In genomic region chr13:47455581-47455980, GRCh38 we compare ENCODE assay signal across 13 cellular contexts.
A peak's percentile ranks its signal among the peaks of the same experiment; 100 is the strongest.
DNase-seq lines count a peak whose midpoint lies in the region; ATAC-seq and TF ChIP-seq lines count a peak whose summit lies in the region.
"Had no signal": no experiment of that assay in that cellular context is flagged by ENCODE, and none has a peak within 500 bp of the region (broad histone marks: within the 10 kb centered on the region; RNA-seq: fewer than 3 reads in every experiment).

No MANE protein-coding gene starts in this region.

- POLR2A ChIA-PET in SK-N-SH (lab: Yijun Ruan, JAX) (no interaction called here), A673 (lab: Charles Lee; ENCODE audit: low non-redundant PET) (no interaction called here)

- ATAC-seq in left cardiac atrium (no peak), GM21528 (IDR thresholded peaks at IDR 0.05; ENCODE audit: low FRiP score, unreplicated experiment) (no peak), GM21529 (IDR thresholded peaks at IDR 0.05; ENCODE audit: unreplicated experiment) (no peak)
- no peak for ATAC-seq in activated naive CD8-positive, alpha-beta T cell treated with anti-CD3 and anti-CD28 coated beads, Interleukin-2, amount 50 U/mL, for 24 hours
- ATAC-seq: HepG2 had no signal

- H2AFZ ChIP-seq in SK-N-SH (ENCODE audit: low read depth), result no peak overlapping the region

- peak; percentile 20 to 23 for DNase-seq in cardiac muscle cell (ENCODE audit: low read depth in 1 of 2, low spot score in 1 of 2)
- DNase-seq in left cardiac atrium, result no peak
- peak; percentile 4 for DNase-seq in SK-N-SH
- peak; percentile 63 to 78 for DNase-seq in foreskin fibroblast
- DNase-seq in activated naive CD8-positive, alpha-beta T cell treated with anti-CD3 and anti-CD28 coated beads, Interleukin-2, amount 50 U/mL, for 24 hours, result no peak
- DNase-seq in A673 (ENCODE audit: low spot score), result no peak
- DNase-seq: anterior cingulate cortex, DND-41, NCI-H2107, retina had no signal

- TF ChIP-seq EP300 in SK-N-SH (IDR thresholded peaks at IDR 0.05; ENCODE audit: borderline replicate concordance in 1 of 2, low read depth in 1 of 2, low read length in 1 of 2), result no peak

- no peaks in the 10 kb centered on the region for H3K27me3 ChIP-seq in cardiac muscle cell
- no peaks in the 10 kb centered on the region for H3K27me3 ChIP-seq in SK-N-SH (ENCODE audit: insufficient read depth)
- no peaks in the 10 kb centered on the region for H3K27me3 ChIP-seq in A673 (replicated peaks; ENCODE audit: insufficient read depth, low read depth, low read length, poor library complexity)

- TF ChIP-seq CTCF in cardiac muscle cell (IDR thresholded peaks at IDR 0.05; ENCODE audit: low read depth, low read length) (peak; percentile 13), SK-N-SH (IDR thresholded peaks at IDR 0.05) (peak; percentile 33), foreskin fibroblast (IDR thresholded peaks at IDR 0.05; ENCODE audit: low read depth, low read length) (no peak), A673 (conservative IDR thresholded peaks at IDR 0.05; ENCODE audit: low read depth, low read length) (no peak)

- H3K4me1 ChIP-seq in cardiac muscle cell (ENCODE audit: low read depth) (no peaks in the 10 kb centered on the region), SK-N-SH (ENCODE audit: control insufficient read depth in 1 of 2, insufficient read depth in 2 of 2, low read depth in 1 of 2, low read length in 1 of 2) (no peaks in the 10 kb centered on the region), A673 (ENCODE audit: insufficient read depth, low read length, poor library complexity, severe bottlenecking) (no peaks in the 10 kb centered on the region)

- H3K4me2 ChIP-seq in SK-N-SH, result no peak overlapping the region

- no peaks in the 10 kb centered on the region for H3K4me1 Mint-ChIP-seq in activated naive CD8-positive, alpha-beta T cell treated with anti-CD3 and anti-CD28 coated beads, Interleukin-2, amount 50 U/mL, for 24 hours

- TF ChIP-seq RAD21 in SK-N-SH (IDR thresholded peaks at IDR 0.05; ENCODE audit: low read length), result peak; percentile 25; the same call in 1 of the 2 replicates

- no peaks in the 10 kb centered on the region for H4K20me1 ChIP-seq in SK-N-SH (ENCODE audit: insufficient read depth)

- H3K4me3 ChIP-seq in cardiac muscle cell (no peak overlapping the region), SK-N-SH (ENCODE audit: low read depth in 2 of 2, low read length in 1 of 2) (no peak overlapping the region), foreskin fibroblast (ENCODE audit: low read depth in 1 of 2, low read length in 2 of 2) (no peak overlapping the region), A673 (ENCODE audit: low read depth, low read length, poor library complexity, severe bottlenecking) (no peak overlapping the region)

- no peaks in the 10 kb centered on the region for H3K27me3 Mint-ChIP-seq in activated naive CD8-positive, alpha-beta T cell treated with anti-CD3 and anti-CD28 coated beads, Interleukin-2, amount 50 U/mL, for 24 hours

- peaks cover 12% of the 10 kb centered on the region for H3F3A ChIP-seq in SK-N-SH (replicated peaks; ENCODE audit: insufficient read depth)

- no peak overlapping the region for H3K4me3 Mint-ChIP-seq in activated naive CD8-positive, alpha-beta T cell treated with anti-CD3 and anti-CD28 coated beads, Interleukin-2, amount 50 U/mL, for 24 hours

- no TSS peak for BruUV-seq in A673 (replicated peaks; lab: Mats Ljungman, UMichigan)

- CTCF ChIA-PET in SK-N-SH (lab: Yijun Ruan, JAX) (interaction anchor here (0.6 to 2.1 kb wide), 2 partner anchors 482 to 947 kb away, joined by 3 to 9 read pairs; no protein-coding TSS in a partner anchor), A673 (lab: Charles Lee) (no interaction called here)

- no peaks in the 10 kb centered on the region for H3K9me3 Mint-ChIP-seq in activated naive CD8-positive, alpha-beta T cell treated with anti-CD3 and anti-CD28 coated beads, Interleukin-2, amount 50 U/mL, for 24 hours

- H3K79me2 ChIP-seq in SK-N-SH (ENCODE audit: insufficient read depth), result no peaks in the 10 kb centered on the region

- no peak overlapping the region for H3K27ac ChIP-seq in cardiac muscle cell
- no peak overlapping the region for H3K27ac ChIP-seq in SK-N-SH (ENCODE audit: low read depth in 2 of 2, low read length in 1 of 2)
- H3K27ac ChIP-seq in A673 (ENCODE audit: low read depth, low read length, poor library complexity, severe bottlenecking), result no peak overlapping the region

- H3K9ac ChIP-seq in SK-N-SH, result no peak overlapping the region

- H3K9me2 ChIP-seq in SK-N-SH, result no peaks in the 10 kb centered on the region

- intact Hi-C loops in left cardiac atrium (cut with DNase I), result no loop called here
- intact Hi-C loops in A673 (cut with micrococcal nuclease; ENCODE audit: unreplicated experiment), result no loop called here

- no peaks in the 10 kb centered on the region for H3K9me3 ChIP-seq in cardiac muscle cell (ENCODE audit: low read depth)
- H3K9me3 ChIP-seq in SK-N-SH, result no peaks in the 10 kb centered on the region
- H3K9me3 ChIP-seq in A673 (ENCODE audit: low read depth, low read length, poor library complexity, severe bottlenecking), result no peaks in the 10 kb centered on the region

- no peak overlapping the region for H3K27ac Mint-ChIP-seq in activated naive CD8-positive, alpha-beta T cell treated with anti-CD3 and anti-CD28 coated beads, Interleukin-2, amount 50 U/mL, for 24 hours

- no peaks in the 10 kb centered on the region for H3K36me3 Mint-ChIP-seq in activated naive CD8-positive, alpha-beta T cell treated with anti-CD3 and anti-CD28 coated beads, Interleukin-2, amount 50 U/mL, for 24 hours (ENCODE audit: low read depth)

- H3K36me3 ChIP-seq in cardiac muscle cell (no peaks in the 10 kb centered on the region), SK-N-SH (replicated peaks in 1 of 2; ENCODE audit: control insufficient read depth in 1 of 2, insufficient read depth in 2 of 2, low read length in 1 of 2) (no peaks in the 10 kb centered on the region), A673 (ENCODE audit: insufficient read depth, low read length, poor library complexity, severe bottlenecking) (no peaks in the 10 kb centered on the region)

TF ChIP-seq in SK-N-SH, 30 proteins besides CTCF, POLR2A, EP300 and RAD21 (continues in another document):
- TF ChIP-seq TCF12 (IDR thresholded peaks at IDR 0.05) (no peak), FOSL2 (IDR thresholded peaks at IDR 0.05; ENCODE audit: borderline replicate concordance, low read depth) (no peak), RFX5 (IDR thresholded peaks at IDR 0.05; ENCODE audit: low read length) (no peak), GABPA (IDR thresholded peaks at IDR 0.05; ENCODE audit: low read depth) (no peak), YY1 (IDR thresholded peaks at IDR 0.05; ENCODE audit: low read depth) (no peak), CHD2 (IDR thresholded peaks at IDR 0.05; ENCODE audit: low read length, partially characterized antibody) (no peak), PBX3 (IDR thresholded peaks at IDR 0.05) (no peak), RXRA (IDR thresholded peaks at IDR 0.05; ENCODE audit: borderline replicate concordance, low read depth) (no peak), SIN3A (IDR thresholded peaks at IDR 0.05; ENCODE audit: borderline replicate concordance, low read depth, low read length) (no peak), MAX (IDR thresholded peaks at IDR 0.05; ENCODE audit: low read depth) (no peak), MXI1 (IDR thresholded peaks at IDR 0.05; ENCODE audit: low read depth, low read length) (no peak), NRF1 (IDR thresholded peaks at IDR 0.05; ENCODE audit: low read depth, low read length) (no peak), USF2 (IDR thresholded peaks at IDR 0.05; ENCODE audit: borderline replicate concordance, low read depth, low read length) (no peak), JUND (IDR thresholded peaks at IDR 0.05) (no peak), SMC3 (IDR thresholded peaks at IDR 0.05; ENCODE audit: low read depth, low read length) (no peak), TEAD4 (IDR thresholded peaks at IDR 0.05; ENCODE audit: borderline replicate concordance, insufficient read depth) (no peak), POLR2AphosphoS5 (IDR thresholded peaks at IDR 0.05; ENCODE audit: low read depth, low read length) (no peak), ZBTB33 (IDR thresholded peaks at IDR 0.05; ENCODE audit: borderline replicate concordance, low read depth) (no peak)

Comparison
In these comparisons a context has a peak if more than half of its experiments do, and no peak if none do; other contexts are left out.
1. DNase-seq: peak in cardiac muscle cell (2 of 2), SK-N-SH (single experiment) and foreskin fibroblast (2 of 2); none in left cardiac atrium (single experiment), activated naive CD8-positive, alpha-beta T cell treated with anti-CD3 and anti-CD28 coated beads, Interleukin-2, amount 50 U/mL, for 24 hours (single experiment) and A673 (single experiment).
2. CTCF ChIP-seq: peak in cardiac muscle cell (single experiment) and SK-N-SH (single experiment); none in foreskin fibroblast (single experiment) and A673 (single experiment).